Comparison of ENCODE assay signal across 15 cellular contexts in genomic region chr19:8145969-8146368, GRCh38. TPM values are rescaled to one million over a fixed set of nuclear protein-coding genes. Genes with fewer than 3 reads are reported as not detected.
DNase-seq lines count a peak whose midpoint lies in the region; ATAC-seq and TF ChIP-seq lines count a peak whose summit lies in the region.
"Had no signal": no experiment of that assay in that cellular context is flagged by ENCODE, and none has a peak within 500 bp of the region (broad histone marks: within the 10 kb centered on the region; RNA-seq: fewer than 3 reads in every experiment).

No MANE protein-coding gene starts in this region.

- peaks cover 16% of the 10 kb centered on the region for H3K27me3 Mint-ChIP-seq in GM23338 (ENCODE audit: insufficient read depth, low read depth, poor library complexity)
- H3K27me3 Mint-ChIP-seq in WTC11 (ENCODE audit: low read depth) = no peaks in the 10 kb centered on the region; the same call in 1 of the 2 replicates

- no peak overlapping the region for H3K4ac ChIP-seq in neuronal stem cell (ENCODE audit: low read length)

- peak overlapping the region; percentile 94 for H2BK120ac ChIP-seq in neuronal stem cell (ENCODE audit: low read depth, low read length)

- ATAC-seq in GM23338 (peak; percentile 30), WTC11 (peak; percentile 6; the same call in 1 of the 2 replicates)
- ATAC-seq: left lung had no signal

- H3K4me3 Mint-ChIP-seq in GM23338 = no peak overlapping the region
- H3K4me3 Mint-ChIP-seq in WTC11 = no peak overlapping the region
- H3K4me3 Mint-ChIP-seq: CD4-positive, alpha-beta memory T cell had no signal

- H3K4me1 ChIP-seq in GM23338 (ENCODE audit: insufficient read depth) (peaks cover 16% of the 10 kb centered on the region), neuronal stem cell (ENCODE audit: control insufficient read depth in 2 of 2, insufficient read depth in 1 of 2, low read depth in 1 of 2, low read length in 2 of 2) (peaks cover 13 to 18% of the 10 kb centered on the region in 2 donors)

- H3K36me3 ChIP-seq in GM23338 (ENCODE audit: insufficient read depth) (no peaks in the 10 kb centered on the region), neuronal stem cell (replicated peaks in 1 of 2; ENCODE audit: control insufficient read depth in 2 of 2, insufficient read depth in 2 of 2, low read length in 2 of 2) (no peaks in the 10 kb centered on the region)
- H3K36me3 ChIP-seq: colonic mucosa, left lung had no signal

- H3K4me3 ChIP-seq in GM23338 (no peak overlapping the region), neuronal stem cell (ENCODE audit: low read length in 2 of 2) (no peak overlapping the region)
- H3K4me3 ChIP-seq: colonic mucosa, left lung had no signal

- H3K9me2 ChIP-seq in GM23338 (ENCODE audit: insufficient read depth) = no peaks in the 10 kb centered on the region
- H3K9me2 ChIP-seq: SK-N-SH had no signal

- peaks cover 14% of the 10 kb centered on the region for H3K79me1 ChIP-seq in neuronal stem cell (ENCODE audit: low read depth, low read length)

- 0 out of 2 replicates have a peak overlapping the region, but pooled peaks have one; percentile 39 for H3K27ac ChIP-seq in GM23338 (ENCODE audit: low read depth)
- H3K27ac ChIP-seq in neuronal stem cell (replicated peaks; ENCODE audit: low read length) = no peak overlapping the region
- H3K27ac ChIP-seq: colonic mucosa, left lung had no signal

- no peak overlapping the region for H3K4me2 ChIP-seq in GM23338
- H3K4me2 ChIP-seq in neuronal stem cell (ENCODE audit: insufficient read depth, low read length, poor library complexity, severe bottlenecking) = no peak overlapping the region
- H3K4me2 ChIP-seq: SK-N-SH had no signal

- H3K18ac ChIP-seq in neuronal stem cell (ENCODE audit: low read length) = peak overlapping the region; percentile 87

- no peak overlapping the region for H2AFZ ChIP-seq in GM23338
- no peak overlapping the region for H2AFZ ChIP-seq in neuronal stem cell (ENCODE audit: low read length)

- peak overlapping the region; percentile 91 for H3K23ac ChIP-seq in neuronal stem cell (ENCODE audit: low read depth, low read length, poor library complexity)

- DNase-seq in GM23338 (ENCODE audit: low spot score) = peak; percentile 84
- peak; percentile 89 for DNase-seq in NCI-H2171 treated with DMSO at 0.1 percent for 48 hours (lab: John Stamatoyannopoulos, UW)
- peak; percentile 64 for DNase-seq in WTC11 (ENCODE audit: low spot score)
- no peak for DNase-seq in neuronal stem cell (ENCODE audit: low spot score)
- DNase-seq in hepatic stellate cell (ENCODE audit: low spot score) = no peak
- DNase-seq in central memory CD4-positive, alpha-beta T cell = no peak
- DNase-seq in mucosa of gallbladder (ENCODE audit: low spot score) = no peak
- DNase-seq: CD4-positive, alpha-beta memory T cell; colonic mucosa; GOT3; KG1; SK-N-SH had no signal

- H2BK12ac ChIP-seq in neuronal stem cell (ENCODE audit: low read length) = peak overlapping the region; percentile 46

- POLR2A ChIA-PET in WTC11 (lab: Charles Lee) = no interaction called here

- H2BK5ac ChIP-seq in neuronal stem cell (ENCODE audit: low read length) = peak overlapping the region; percentile 42

- peaks cover 17% of the 10 kb centered on the region; the same call in 1 of the 2 replicates for H3K79me2 ChIP-seq in GM23338 (replicated peaks; ENCODE audit: insufficient read depth)

- H3K9me3 ChIP-seq in neuronal stem cell (replicated peaks in 1 of 2; ENCODE audit: control insufficient read depth in 2 of 2, insufficient read depth in 1 of 2, low read depth in 1 of 2, low read length in 2 of 2) = no peaks in the 10 kb centered on the region
- H3K9me3 ChIP-seq: colonic mucosa, left lung, SK-N-SH had no signal

- H3K9me3 Mint-ChIP-seq in GM23338 (no peaks in the 10 kb centered on the region; the same call in 1 of the 3 replicates), WTC11 (no peaks in the 10 kb centered on the region)
- H3K9me3 Mint-ChIP-seq: activated T-helper 2 cell treated with anti-CD3 and anti-CD28 coated beads, Interferon-gamma antibody, Interleukin-2, Interleukin-4, amounts not matched to agents 10 μg/mL and 5 μg/mL and 100 μg/mL, durations not matched to agents 14 hours and 24 hours and 36 hours; CD4-positive, alpha-beta memory T cell had no signal

- H3K9ac ChIP-seq in neuronal stem cell (ENCODE audit: low read depth, low read length, poor library complexity) = no peak overlapping the region
- H3K9ac ChIP-seq: SK-N-SH had no signal

- H3K4me1 Mint-ChIP-seq in GM23338 (peaks cover 50% of the 10 kb centered on the region), WTC11 (peaks cover 40% of the 10 kb centered on the region)

- CTCF ChIA-PET in WTC11 (lab: Charles Lee) = interaction anchor here (0.9 to 1.3 kb wide), 3 partner anchors 9 to 117 kb away, joined by 3 to 8 read pairs (median 3); no protein-coding TSS in a partner anchor

- no peaks in the 10 kb centered on the region for H4K20me1 ChIP-seq in GM23338 (replicated peaks; ENCODE audit: insufficient read depth)

- H2AK5ac ChIP-seq in neuronal stem cell (ENCODE audit: low read depth, low read length) = peak overlapping the region; percentile 40

- no peak overlapping the region for H4K8ac ChIP-seq in neuronal stem cell (ENCODE audit: low read depth, low read length)

- TF ChIP-seq CTCF in GM23338 (conservative IDR thresholded peaks at IDR 0.05; ENCODE audit: low read depth in 2 of 2) (peak in 1 of 2 experiments; percentile 52; a peak in 2 of 4 replicates), WTC11 (IDR thresholded peaks at IDR 0.05) (no peak)

- H3K14ac ChIP-seq in neuronal stem cell (ENCODE audit: low read length) = peak overlapping the region; percentile 75

- peak overlapping the region; percentile 75 for H4K91ac ChIP-seq in neuronal stem cell (ENCODE audit: low read depth, low read length, poor library complexity)

- H2BK15ac ChIP-seq in neuronal stem cell (ENCODE audit: low read length) = peak overlapping the region; percentile 98

- H3F3A ChIP-seq in GM23338 (replicated peaks; ENCODE audit: low read depth) = peaks cover 10% of the 10 kb centered on the region

- no CpG with 5 or more reads among the region's 20 CpGs for WGBS in neuronal stem cell (ENCODE audit: extremely low coverage in 2 of 2, insufficient read length in 2 of 2, insufficient replicate concordance in 1 of 2), 2 donors

- H3K27me3 ChIP-seq in GM23338 (ENCODE audit: insufficient read depth) = no peaks in the 10 kb centered on the region
- peaks cover 0 to 12% (median 0%) of the 10 kb centered on the region in 3 experiments for H3K27me3 ChIP-seq in neuronal stem cell (ENCODE audit: control insufficient read depth in 3 of 3, insufficient read depth in 3 of 3, low read depth in 1 of 3, low read length in 3 of 3)

- no peak overlapping the region for H3K27ac Mint-ChIP-seq in GM23338
- peak overlapping the region; percentile 61; the same call in 1 of the 2 replicates for H3K27ac Mint-ChIP-seq in WTC11
- H3K27ac Mint-ChIP-seq: activated T-helper 2 cell treated with anti-CD3 and anti-CD28 coated beads, Interferon-gamma antibody, Interleukin-2, Interleukin-4, amounts not matched to agents 10 μg/mL and 5 μg/mL and 100 μg/mL, durations not matched to agents 14 hours and 24 hours and 36 hours; CD4-positive, alpha-beta memory T cell had no signal

- peaks cover 30% of the 10 kb centered on the region for H3K36me3 Mint-ChIP-seq in GM23338 (ENCODE audit: low read depth)
- peaks cover 7% of the 10 kb centered on the region for H3K36me3 Mint-ChIP-seq in WTC11
- H3K36me3 Mint-ChIP-seq: CD4-positive, alpha-beta memory T cell had no signal

TF ChIP-seq in GM23338, 12 proteins besides CTCF, POLR2A, EP300 and RAD21:
- TF ChIP-seq EZH2 (IDR thresholded peaks at IDR 0.05; ENCODE audit: low read depth, unreplicated experiment) (no peak), ZNF331 (CRISPR knock-in tag; IDR thresholded peaks at IDR 0.05; ENCODE audit: low read depth) (no peak), EZH2phosphoT487 (IDR thresholded peaks at IDR 0.05; ENCODE audit: unreplicated experiment) (no peak)

TF ChIP-seq in WTC11, 78 proteins besides CTCF, POLR2A, EP300 and RAD21 (continues in another document):
- TF ChIP-seq ESRRA (CRISPR knock-in tag; IDR thresholded peaks at IDR 0.05; ENCODE audit: borderline replicate concordance) (no peak), E2F4 (CRISPR knock-in tag; IDR thresholded peaks at IDR 0.05; ENCODE audit: borderline replicate concordance, low read depth) (no peak), CREM (CRISPR knock-in tag; IDR thresholded peaks at IDR 0.05) (no peak), FOXP1 (CRISPR knock-in tag; IDR thresholded peaks at IDR 0.05; ENCODE audit: borderline replicate concordance) (0 out of 2 replicates have a peak, but pooled peaks have one; percentile 59), RELA (CRISPR knock-in tag; IDR thresholded peaks at IDR 0.05; ENCODE audit: borderline replicate concordance) (no peak), NFATC4 (CRISPR knock-in tag; IDR thresholded peaks at IDR 0.05) (no peak), FOXJ3 (CRISPR knock-in tag; IDR thresholded peaks at IDR 0.05; ENCODE audit: borderline replicate concordance) (no peak)
- TF ChIP-seq, protein P1, sequence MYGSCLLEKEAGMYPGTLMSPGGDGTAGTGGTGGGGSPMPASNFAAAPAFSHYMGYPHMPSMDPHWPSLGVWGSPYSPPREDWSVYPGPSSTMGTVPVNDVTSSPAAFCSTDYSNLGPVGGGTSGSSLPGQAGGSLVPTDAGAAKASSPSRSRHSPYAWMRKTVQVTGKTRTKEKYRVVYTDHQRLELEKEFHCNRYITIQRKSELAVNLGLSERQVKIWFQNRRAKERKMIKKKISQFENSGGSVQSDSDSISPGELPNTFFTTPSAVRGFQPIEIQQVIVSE (CRISPR knock-in tag; IDR thresholded peaks at IDR 0.05; ENCODE audit: borderline replicate concordance) = no peak
- TF ChIP-seq, protein P2, sequence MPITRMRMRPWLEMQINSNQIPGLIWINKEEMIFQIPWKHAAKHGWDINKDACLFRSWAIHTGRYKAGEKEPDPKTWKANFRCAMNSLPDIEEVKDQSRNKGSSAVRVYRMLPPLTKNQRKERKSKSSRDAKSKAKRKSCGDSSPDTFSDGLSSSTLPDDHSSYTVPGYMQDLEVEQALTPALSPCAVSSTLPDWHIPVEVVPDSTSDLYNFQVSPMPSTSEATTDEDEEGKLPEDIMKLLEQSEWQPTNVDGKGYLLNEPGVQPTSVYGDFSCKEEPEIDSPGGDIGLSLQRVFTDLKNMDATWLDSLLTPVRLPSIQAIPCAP (CRISPR knock-in tag; IDR thresholded peaks at IDR 0.05) = no peak

RNA-seq across cellular contexts. Expression of gene FBN3, which starts 3.4 kb away (rescaled TPM):
- total RNA-seq in GM23338 (2014; rRNA removed; shearing (Covaris generic)) = 34.7 and 54.5 TPM in 2 replicates
- 7.7 and 8.5 TPM in 2 replicates for polyA plus RNA-seq in GM23338 (2016; fragmentation: Nextera tagmentation; extraction: Ambion mirVana)
- 54.8 to 67.3 TPM (median 62.2 TPM) in 3 replicates for total RNA-seq in WTC11 (2021)
- 10.0 TPM for polyA plus RNA-seq in neuronal stem cell (2013, experiment 1 of 2)
- polyA plus RNA-seq in neuronal stem cell (2013, experiment 2 of 2) = 11.3 TPM
- total RNA-seq in mucosa of gallbladder = 0.09 TPM
- total RNA-seq: activated T-helper 2 cell treated with anti-CD3 and anti-CD28 coated beads, Interferon-gamma antibody, Interleukin-2, Interleukin-4, amounts not matched to agents 10 μg/mL and 5 μg/mL and 100 μg/mL, durations not matched to agents 14 hours and 24 hours and 36 hours; CD4-positive, alpha-beta memory T cell; myocyte had no signal
- polyA plus RNA-seq: CD4-positive, alpha-beta memory T cell; SK-N-SH had no signal

Comparison
In these comparisons a context has a peak if more than half of its experiments do, and no peak if none do; other contexts are left out.
1. DNase-seq: peak in GM23338 (single experiment), NCI-H2171 treated with DMSO at 0.1 percent for 48 hours (single experiment) and WTC11 (single experiment); none in neuronal stem cell (single experiment), hepatic stellate cell (single experiment), central memory CD4-positive, alpha-beta T cell (single experiment) and mucosa of gallbladder (single experiment).
2. RNA of gene FBN3, which starts 3.4 kb away (total RNA-seq): 54.8 to 67.3 TPM in WTC11 and 34.7 to 54.5 TPM in GM23338; 0.09 TPM in mucosa of gallbladder (single experiment); every median in the first group is over 10 times any median in the second.